13 cellular contexts compared by ENCODE assay signal in genomic region chr16:4706871-4707270, GRCh38.
"Had no signal": no experiment of that assay in that cellular context is flagged by ENCODE, and none has a peak within 500 bp of the region (broad histone marks: within the 10 kb centered on the region; RNA-seq: fewer than 3 reads in every experiment).

No MANE protein-coding gene starts in this region.

- H3K27me3 ChIP-seq: brain microvascular endothelial cell, testis had no signal

- H3K27ac ChIP-seq: brain microvascular endothelial cell, testis had no signal

- H3K4me3 ChIP-seq: testis had no signal

- DNase-seq: activated CD4-positive, alpha-beta T cell treated with anti-CD3 and anti-CD28 coated beads, Interleukin-2, amount 50 U/mL, for 1 hour; activated gamma-delta T cell; activated naive CD8-positive, alpha-beta T cell treated with anti-CD3 and anti-CD28 coated beads for 36 hours; brain microvascular endothelial cell; cerebellar nuclear complex; endodermal cell; mesenchymal stem cell; stimulated activated CD4-positive, alpha-beta T cell treated with anti-CD3 and anti-CD28 coated beads, Interleukin-1b, Interleukin-23, amount 100 ng/mL, for 48 hours; stimulated activated naive CD8-positive, alpha-beta T cell treated with anti-CD3 and anti-CD28 coated beads, Interleukin-15, amount 100 ng/mL, for 72 hours; testis had no signal

- H3K27ac Mint-ChIP-seq: activated naive CD8-positive, alpha-beta T cell treated with anti-CD3 and anti-CD28 coated beads for 36 hours; endodermal cell had no signal

- ATAC-seq: activated CD4-positive, CD25-positive, alpha-beta regulatory T cell treated with anti-CD3 and anti-CD28 coated beads, Interleukin-2, amount 50 U/mL, for 24 hours; sciatic nerve; stimulated activated naive CD8-positive, alpha-beta T cell treated with anti-CD3 and anti-CD28 coated beads, Interleukin-15, amount 100 ng/mL, for 72 hours had no signal

- H3K4me1 ChIP-seq: testis had no signal

- H3K27me3 Mint-ChIP-seq: activated naive CD8-positive, alpha-beta T cell treated with anti-CD3 and anti-CD28 coated beads for 36 hours; stimulated activated naive CD8-positive, alpha-beta T cell treated with anti-CD3 and anti-CD28 coated beads, Interleukin-15, amount 100 ng/mL, for 72 hours had no signal

- H3K4me3 Mint-ChIP-seq: activated naive CD8-positive, alpha-beta T cell treated with anti-CD3 and anti-CD28 coated beads for 36 hours; endodermal cell; nephron; stimulated activated naive CD8-positive, alpha-beta T cell treated with anti-CD3 and anti-CD28 coated beads, Interleukin-15, amount 100 ng/mL, for 72 hours had no signal

- H3K4me1 Mint-ChIP-seq: activated naive CD8-positive, alpha-beta T cell treated with anti-CD3 and anti-CD28 coated beads for 36 hours; endodermal cell had no signal

- H3K9me3 Mint-ChIP-seq: activated naive CD8-positive, alpha-beta T cell treated with anti-CD3 and anti-CD28 coated beads for 36 hours; endodermal cell; nephron; stimulated activated naive CD8-positive, alpha-beta T cell treated with anti-CD3 and anti-CD28 coated beads, Interleukin-15, amount 100 ng/mL, for 72 hours had no signal

- H3K9me3 ChIP-seq: testis had no signal
